In the genomic region with DNA sequence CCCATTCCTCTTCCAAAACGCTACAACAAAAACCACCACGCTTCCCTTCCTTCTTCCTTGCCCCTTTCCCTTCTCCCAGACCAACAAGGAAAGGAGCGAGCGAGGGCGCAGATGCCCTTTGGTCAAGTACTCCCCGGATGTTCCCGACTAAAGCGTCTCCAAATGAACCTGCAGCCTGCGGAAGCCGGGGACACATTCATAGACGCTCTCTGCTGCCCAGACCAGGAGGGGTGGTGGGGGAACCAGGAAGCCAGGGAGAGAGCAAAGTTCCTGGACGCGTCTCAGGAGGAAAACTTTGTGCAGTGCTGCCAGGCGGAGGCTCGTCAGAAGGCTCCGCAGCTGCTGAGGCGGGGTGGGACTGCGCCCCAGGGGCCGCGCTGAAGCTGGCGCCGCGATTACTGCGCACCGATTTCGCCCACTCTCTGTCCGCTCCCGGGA, we compare ENCODE assay signal across 8 cellular contexts. TPM values are rescaled to one million over a fixed set of nuclear protein-coding genes. Genes with fewer than 3 reads are reported as not detected.
DNase-seq lines count a peak whose midpoint lies in the region; ATAC-seq and TF ChIP-seq lines count a peak whose summit lies in the region.

No MANE protein-coding gene starts in this region.

- no peaks in the 10 kb centered on the region for H3K36me3 ChIP-seq in endodermal cell (ENCODE audit: control insufficient read depth, insufficient read depth, low read length)

- peak overlapping the region; percentile 72 for H3K4me3 Mint-ChIP-seq in endodermal cell

- H3K4me1 ChIP-seq in endodermal cell (ENCODE audit: control insufficient read depth, insufficient read depth, low read length): peaks cover 4% of the 10 kb centered on the region

- no peak for TF ChIP-seq CTCF in endodermal cell (conservative IDR thresholded peaks at IDR 0.05)

- no peaks in the 10 kb centered on the region for H3K36me3 Mint-ChIP-seq in endodermal cell (ENCODE audit: low read depth)

- peaks cover 48% of the 10 kb centered on the region for H3K27me3 Mint-ChIP-seq in endodermal cell (ENCODE audit: insufficient read depth)

- no peak for TF ChIP-seq POLR2A in GM18505 (IDR thresholded peaks at IDR 0.05; ENCODE audit: borderline replicate concordance, extremely low read depth, insufficient read depth, insufficient read length)

- no peaks in the 10 kb centered on the region for H3K9me3 Mint-ChIP-seq in endodermal cell

- peak; percentile 25 for ATAC-seq in GM18505 (IDR thresholded peaks at IDR 0.05; ENCODE audit: unreplicated experiment)
- ATAC-seq in HG02571 (IDR thresholded peaks at IDR 0.05; ENCODE audit: unreplicated experiment): peak; percentile 20

- no peaks in the 10 kb centered on the region for H3K9me3 ChIP-seq in endodermal cell (ENCODE audit: control insufficient read depth, low read length)

- peak overlapping the region; percentile 92 for H3K4me3 ChIP-seq in endodermal cell (ENCODE audit: low read length)

- peak overlapping the region; percentile 8 for H3K27ac Mint-ChIP-seq in endodermal cell

- peaks cover 13% of the 10 kb centered on the region for H3K4me1 Mint-ChIP-seq in endodermal cell

- peaks cover 25% of the 10 kb centered on the region for H3K27me3 ChIP-seq in endodermal cell (ENCODE audit: control insufficient read depth, insufficient read depth, low read length, poor library complexity, severe bottlenecking)

- DNase-seq in NCI-H748 (lab: John Stamatoyannopoulos, UW; ENCODE audit: unreplicated experiment) (peak; percentile 74), endodermal cell (peak; percentile 82), midbrain (lab: John Stamatoyannopoulos, UW) (peak; percentile 56), NCI-H187 treated with DMSO at 0.1 percent for 48 hours (lab: John Stamatoyannopoulos, UW) (no peak), SIG-M5 (lab: John Stamatoyannopoulos, UW) (no peak), NCI-H2107 (lab: John Stamatoyannopoulos, UW) (no peak)

- WGBS in endodermal cell (ENCODE audit: insufficient coverage in 1 of 2, insufficient read length in 1 of 2), 2 experiments: 0% methylated on average over 8 to 28 of the region's 28 CpGs

- no peak overlapping the region for H3K27ac ChIP-seq in endodermal cell (ENCODE audit: low read depth, low read length)

- H3K9ac ChIP-seq in endodermal cell (ENCODE audit: extremely low read depth, low read length, poor library complexity, severe bottlenecking): peak overlapping the region; percentile 46

RNA-seq across cellular contexts. Expression of a gene that starts 0.8 kb away (rescaled TPM):
- total RNA-seq in endodermal cell: 10 to 100 TPM in 1 of 2 donors, 1 to 10 TPM in 1; 6.5 to 13.9 TPM
- polyA plus RNA-seq in endodermal cell (2013, experiment 1 of 2): 6.7 TPM
- 7.4 TPM for polyA plus RNA-seq in endodermal cell (2013, experiment 2 of 2)

Comparison
In these comparisons a context has a peak if more than half of its experiments do, and no peak if none do; other contexts are left out.
1. DNase-seq: peak in NCI-H748 (single experiment), endodermal cell (single experiment) and midbrain (single experiment); none in NCI-H187 treated with DMSO at 0.1 percent for 48 hours (single experiment), SIG-M5 (single experiment) and NCI-H2107 (single experiment).